Comparison of ENCODE assay signal across 9 cellular contexts in the genomic region with DNA sequence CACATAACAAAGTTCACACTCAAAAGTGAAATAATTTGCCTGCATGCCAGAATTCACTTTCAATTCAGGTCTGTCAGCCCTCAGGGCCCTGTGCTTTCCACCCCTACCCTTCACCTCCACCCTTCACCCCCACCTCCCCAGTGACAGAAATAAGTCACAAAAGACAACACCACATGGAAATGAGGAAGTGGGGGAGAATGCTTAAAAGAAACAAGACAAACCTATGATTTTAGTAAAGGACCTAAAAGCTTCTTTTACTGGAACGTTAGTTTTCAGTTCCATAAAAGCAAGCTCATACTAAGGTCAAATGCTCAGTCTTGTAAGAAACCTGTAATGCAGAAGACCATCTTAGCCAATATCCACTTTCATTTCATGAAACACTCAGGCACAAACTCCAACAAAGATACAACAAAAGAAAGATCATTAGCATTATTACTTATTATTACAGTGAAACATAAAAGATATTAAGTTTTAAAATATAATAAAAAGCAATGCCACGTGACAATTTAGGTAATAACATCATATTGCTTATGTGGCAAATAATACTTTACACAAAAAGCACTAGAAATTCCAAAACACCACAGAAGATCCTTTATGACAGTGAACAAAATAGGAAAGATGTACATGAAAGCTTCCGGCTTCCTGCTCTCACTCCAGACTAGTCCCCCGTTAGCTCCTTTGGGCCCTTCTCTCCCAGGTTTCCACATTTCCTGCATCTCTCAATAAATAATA.
DNase-seq lines count a peak whose midpoint lies in the region; ATAC-seq, FAIRE-seq and TF ChIP-seq lines count a peak whose summit lies in the region.
"Had no signal": no experiment of that assay in that cellular context is flagged by ENCODE, and none has a peak within 500 bp of the region (broad histone marks: within the 10 kb centered on the region; RNA-seq: fewer than 3 reads in every experiment).

No MANE protein-coding gene starts in this region.

- ATAC-seq in A549 (no peak), GM19025 (IDR thresholded peaks at IDR 0.05; ENCODE audit: low read depth, unreplicated experiment) (peak; percentile 86), HG02938 (IDR thresholded peaks at IDR 0.05; ENCODE audit: unreplicated experiment) (peak; percentile 91), WTC11 (no peak)

- H3K27me3 Mint-ChIP-seq in WTC11 (ENCODE audit: low read depth): no peaks in the 10 kb centered on the region

- no peak for TF ChIP-seq POLR2A in A549 (IDR thresholded peaks at IDR 0.05; ENCODE audit: low read length)
- no peak for TF ChIP-seq POLR2A in uterus (IDR thresholded peaks at IDR 0.05)
- no peak for TF ChIP-seq POLR2A in tibial nerve (IDR thresholded peaks at IDR 0.05)

- no peak for TF ChIP-seq RAD21 in A549 (conservative IDR thresholded peaks at IDR 0.05 in 1 of 2, IDR thresholded peaks at IDR 0.05 in 1 of 2)

- TF ChIP-seq CTCF in A549 (IDR thresholded peaks at IDR 0.05) (no peak), uterus (IDR thresholded peaks at IDR 0.05) (no peak), tibial nerve (IDR thresholded peaks at IDR 0.05) (no peak), WTC11 (IDR thresholded peaks at IDR 0.05) (no peak)

- H3K4me1 Mint-ChIP-seq in WTC11: peaks cover 7% of the 10 kb centered on the region; the same call in 1 of the 2 replicates

- H3K4me3 Mint-ChIP-seq in WTC11: no peak overlapping the region

- WGBS in A549 (ENCODE audit: missing lambda C conversion rate): 92% methylated on average over 4 of the region's 4 CpGs
- WGBS in tibial nerve, 2 donors: 81 to 83% methylated on average over 4 of the region's 4 CpGs

- no peaks in the 10 kb centered on the region for H3K9me3 Mint-ChIP-seq in WTC11

- CTCF ChIA-PET in A549 (lab: Yijun Ruan, JAX) (interaction anchor here (1.6 kb wide), 1 partner anchor 12 kb away, joined by 4 read pairs; no protein-coding TSS in a partner anchor), WTC11 (lab: Charles Lee) (interaction anchor here (1.0 to 1.7 kb wide), 3 partner anchors 12 to 131 kb away, joined by 3 to 5 read pairs (median 4); no protein-coding TSS in a partner anchor)

- POLR2A ChIA-PET in A549 (lab: Yijun Ruan, JAX) (no interaction called here), WTC11 (lab: Charles Lee) (interaction anchor here (1.4 kb wide), 1 partner anchor 12 kb away, joined by 3 read pairs; no protein-coding TSS in a partner anchor)

- DNase-seq in A549 (ENCODE audit: low read depth in 1 of 2, low spot score in 1 of 2): no peak
- DNase-seq in NCI-H69 (lab: John Stamatoyannopoulos, UW): peak; percentile 9
- DNase-seq in uterus: no peak
- DNase-seq in anterior cingulate cortex (lab: John Stamatoyannopoulos, UW): no peak
- DNase-seq in tibial nerve (ENCODE audit: low spot score in 2 of 2): no peak
- no peak for DNase-seq in WTC11 (ENCODE audit: low spot score)

- H3K4me2 ChIP-seq in A549: no peak overlapping the region

- H3K27me3 ChIP-seq in uterus (no peaks in the 10 kb centered on the region), tibial nerve (no peaks in the 10 kb centered on the region)

- TF ChIP-seq EP300 in A549 (IDR thresholded peaks at IDR 0.05): no peak
- TF ChIP-seq EP300 in tibial nerve (IDR thresholded peaks at IDR 0.05): no peak

- no peak overlapping the region for H3K27ac Mint-ChIP-seq in WTC11

- no peak for FAIRE-seq in A549 (lab: Jason Lieb, UNC)

- H3K4me1 ChIP-seq in A549 (0 out of 3 replicates have a peak, but pooled peaks cover 6% of the 10 kb centered on the region), uterus (no peaks in the 10 kb centered on the region), tibial nerve (no peaks in the 10 kb centered on the region)

- H3K36me3 ChIP-seq in uterus: no peaks in the 10 kb centered on the region
- H3K36me3 ChIP-seq in tibial nerve: peaks cover 0 to 4% (median 0%) of the 10 kb centered on the region in 3 donors

- no peaks in the 10 kb centered on the region for H3K9me3 ChIP-seq in A549
- H3K9me3 ChIP-seq in uterus: no peaks in the 10 kb centered on the region
- H3K9me3 ChIP-seq in tibial nerve: no peaks in the 10 kb centered on the region

- H3K27ac ChIP-seq in A549 (no peak overlapping the region), uterus (no peak overlapping the region), tibial nerve (no peak overlapping the region)
- H3K27ac ChIP-seq: C4-2B had no signal

- no peak overlapping the region for H3K4me3 ChIP-seq in A549
- no peak overlapping the region for H3K4me3 ChIP-seq in uterus
- H3K4me3 ChIP-seq in tibial nerve: no peak overlapping the region

- intact Hi-C loops in uterus (cut with DNase I; ENCODE audit: low total_unique reads): no loop called here

- no peaks in the 10 kb centered on the region for H3K36me3 Mint-ChIP-seq in WTC11

TF ChIP-seq in A549, 52 proteins besides CTCF, POLR2A, EP300 and RAD21:
- TF ChIP-seq MAFK (IDR thresholded peaks at IDR 0.05; ENCODE audit: partially characterized antibody) (peak; percentile 15), RCOR1 (IDR thresholded peaks at IDR 0.05; ENCODE audit: low read depth, low read length) (no peak)

TF ChIP-seq in WTC11, 78 proteins besides CTCF, POLR2A, EP300 and RAD21 (continues in another document):
- TF ChIP-seq ZNF423 (CRISPR knock-in tag; IDR thresholded peaks at IDR 0.05) (no peak), ZNF263 (CRISPR knock-in tag; IDR thresholded peaks at IDR 0.05; ENCODE audit: low read depth) (no peak), TCF7 (CRISPR knock-in tag; IDR thresholded peaks at IDR 0.05; ENCODE audit: low read depth) (no peak), ZNF671 (CRISPR knock-in tag; IDR thresholded peaks at IDR 0.05) (no peak), ZNF232 (CRISPR knock-in tag; IDR thresholded peaks at IDR 0.05) (no peak), SMAD4 (CRISPR knock-in tag; IDR thresholded peaks at IDR 0.05) (no peak)
- TF ChIP-seq, protein P1, sequence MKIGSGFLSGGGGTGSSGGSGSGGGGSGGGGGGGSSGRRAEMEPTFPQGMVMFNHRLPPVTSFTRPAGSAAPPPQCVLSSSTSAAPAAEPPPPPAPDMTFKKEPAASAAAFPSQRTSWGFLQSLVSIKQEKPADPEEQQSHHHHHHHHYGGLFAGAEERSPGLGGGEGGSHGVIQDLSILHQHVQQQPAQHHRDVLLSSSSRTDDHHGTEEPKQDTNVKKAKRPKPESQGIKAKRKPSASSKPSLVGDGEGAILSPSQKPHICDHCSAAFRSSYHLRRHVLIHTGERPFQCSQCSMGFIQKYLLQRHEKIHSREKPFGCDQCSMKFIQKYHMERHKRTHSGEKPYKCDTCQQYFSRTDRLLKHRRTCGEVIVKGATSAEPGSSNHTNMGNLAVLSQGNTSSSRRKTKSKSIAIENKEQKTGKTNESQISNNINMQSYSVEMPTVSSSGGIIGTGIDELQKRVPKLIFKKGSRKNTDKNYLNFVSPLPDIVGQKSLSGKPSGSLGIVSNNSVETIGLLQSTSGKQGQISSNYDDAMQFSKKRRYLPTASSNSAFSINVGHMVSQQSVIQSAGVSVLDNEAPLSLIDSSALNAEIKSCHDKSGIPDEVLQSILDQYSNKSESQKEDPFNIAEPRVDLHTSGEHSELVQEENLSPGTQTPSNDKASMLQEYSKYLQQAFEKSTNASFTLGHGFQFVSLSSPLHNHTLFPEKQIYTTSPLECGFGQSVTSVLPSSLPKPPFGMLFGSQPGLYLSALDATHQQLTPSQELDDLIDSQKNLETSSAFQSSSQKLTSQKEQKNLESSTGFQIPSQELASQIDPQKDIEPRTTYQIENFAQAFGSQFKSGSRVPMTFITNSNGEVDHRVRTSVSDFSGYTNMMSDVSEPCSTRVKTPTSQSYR (CRISPR knock-in tag; IDR thresholded peaks at IDR 0.05): no peak
- TF ChIP-seq, protein P2, sequence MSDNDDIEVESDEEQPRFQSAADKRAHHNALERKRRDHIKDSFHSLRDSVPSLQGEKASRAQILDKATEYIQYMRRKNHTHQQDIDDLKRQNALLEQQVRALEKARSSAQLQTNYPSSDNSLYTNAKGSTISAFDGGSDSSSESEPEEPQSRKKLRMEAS (CRISPR knock-in tag; IDR thresholded peaks at IDR 0.05): no peak
- TF ChIP-seq, protein P3, sequence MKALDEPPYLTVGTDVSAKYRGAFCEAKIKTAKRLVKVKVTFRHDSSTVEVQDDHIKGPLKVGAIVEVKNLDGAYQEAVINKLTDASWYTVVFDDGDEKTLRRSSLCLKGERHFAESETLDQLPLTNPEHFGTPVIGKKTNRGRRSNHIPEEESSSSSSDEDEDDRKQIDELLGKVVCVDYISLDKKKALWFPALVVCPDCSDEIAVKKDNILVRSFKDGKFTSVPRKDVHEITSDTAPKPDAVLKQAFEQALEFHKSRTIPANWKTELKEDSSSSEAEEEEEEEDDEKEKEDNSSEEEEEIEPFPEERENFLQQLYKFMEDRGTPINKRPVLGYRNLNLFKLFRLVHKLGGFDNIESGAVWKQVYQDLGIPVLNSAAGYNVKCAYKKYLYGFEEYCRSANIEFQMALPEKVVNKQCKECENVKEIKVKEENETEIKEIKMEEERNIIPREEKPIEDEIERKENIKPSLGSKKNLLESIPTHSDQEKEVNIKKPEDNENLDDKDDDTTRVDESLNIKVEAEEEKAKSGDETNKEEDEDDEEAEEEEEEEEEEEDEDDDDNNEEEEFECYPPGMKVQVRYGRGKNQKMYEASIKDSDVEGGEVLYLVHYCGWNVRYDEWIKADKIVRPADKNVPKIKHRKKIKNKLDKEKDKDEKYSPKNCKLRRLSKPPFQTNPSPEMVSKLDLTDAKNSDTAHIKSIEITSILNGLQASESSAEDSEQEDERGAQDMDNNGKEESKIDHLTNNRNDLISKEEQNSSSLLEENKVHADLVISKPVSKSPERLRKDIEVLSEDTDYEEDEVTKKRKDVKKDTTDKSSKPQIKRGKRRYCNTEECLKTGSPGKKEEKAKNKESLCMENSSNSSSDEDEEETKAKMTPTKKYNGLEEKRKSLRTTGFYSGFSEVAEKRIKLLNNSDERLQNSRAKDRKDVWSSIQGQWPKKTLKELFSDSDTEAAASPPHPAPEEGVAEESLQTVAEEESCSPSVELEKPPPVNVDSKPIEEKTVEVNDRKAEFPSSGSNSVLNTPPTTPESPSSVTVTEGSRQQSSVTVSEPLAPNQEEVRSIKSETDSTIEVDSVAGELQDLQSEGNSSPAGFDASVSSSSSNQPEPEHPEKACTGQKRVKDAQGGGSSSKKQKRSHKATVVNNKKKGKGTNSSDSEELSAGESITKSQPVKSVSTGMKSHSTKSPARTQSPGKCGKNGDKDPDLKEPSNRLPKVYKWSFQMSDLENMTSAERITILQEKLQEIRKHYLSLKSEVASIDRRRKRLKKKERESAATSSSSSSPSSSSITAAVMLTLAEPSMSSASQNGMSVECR (CRISPR knock-in tag; IDR thresholded peaks at IDR 0.05; ENCODE audit: borderline replicate concordance): no peak

Comparison
In these comparisons a context has a peak if more than half of its experiments do, and no peak if none do; other contexts are left out.
1. ATAC-seq: peak in GM19025 (single experiment) and HG02938 (single experiment); none in A549 (0 of 2) and WTC11 (single experiment).